8 cellular contexts compared by ENCODE assay signal in genomic region chr1:41362357-41362721, GRCh38. TPM values are rescaled to one million over a fixed set of nuclear protein-coding genes. Genes with fewer than 3 reads are reported as not detected.
A peak's percentile ranks its signal among the peaks of the same experiment; 100 is the strongest.
DNase-seq lines count a peak whose midpoint lies in the region; ATAC-seq and TF ChIP-seq lines count a peak whose summit lies in the region.

No MANE protein-coding gene starts in this region.

- no peak for DNase-seq in CD4-positive, alpha-beta memory T cell
- DNase-seq in esophagus muscularis mucosa (ENCODE audit: extremely low spot score) (no peak), posterior vena cava (ENCODE audit: low spot score) (peak; percentile 74), endothelial cell (ENCODE audit: low spot score) (no peak)

- H3K36me3 Mint-ChIP-seq in CD4-positive, alpha-beta memory T cell = no peaks in the 10 kb centered on the region
- H3K36me3 Mint-ChIP-seq in IgD-negative memory B cell (no peaks in the 10 kb centered on the region), endothelial cell (ENCODE audit: low read depth, unreplicated experiment) (no peaks in the 10 kb centered on the region)

- peaks cover 7 to 11% of the 10 kb centered on the region in 2 donors for H3K27me3 Mint-ChIP-seq in CD4-positive, alpha-beta memory T cell
- H3K27me3 Mint-ChIP-seq in IgD-negative memory B cell = peaks cover 37% of the 10 kb centered on the region
- H3K27me3 Mint-ChIP-seq in endothelial cell (ENCODE audit: unreplicated experiment) = peaks cover 29% of the 10 kb centered on the region

- peak overlapping the region in 1 of 2 donors; percentile 29 for H3K4me3 ChIP-seq in CD4-positive, alpha-beta memory T cell (ENCODE audit: low read length in 2 of 2)
- H3K4me3 ChIP-seq in esophagus muscularis mucosa = peak overlapping the region; percentile 65 to 87 (median 74)

- H3K27ac ChIP-seq in CD4-positive, alpha-beta memory T cell (ENCODE audit: low read depth, low read length) = no peak overlapping the region
- H3K27ac ChIP-seq in esophagus muscularis mucosa (replicated peaks in 1 of 4) = peak overlapping the region in 1 of 4 donors; percentile 60

- H3K4me1 Mint-ChIP-seq in CD4-positive, alpha-beta memory T cell = peaks cover 9 to 45% (median 20%) of the 10 kb centered on the region in 4 donors
- H3K4me1 Mint-ChIP-seq in IgD-negative memory B cell = peaks cover 0 to 6% (median 4%) of the 10 kb centered on the region in 3 donors
- H3K4me1 Mint-ChIP-seq in endothelial cell (ENCODE audit: unreplicated experiment) = peaks cover 9% of the 10 kb centered on the region

- no peak for TF ChIP-seq EP300 in esophagus muscularis mucosa (IDR thresholded peaks at IDR 0.05)

- CTCF ChIA-PET in CD4-positive, alpha-beta memory T cell (lab: Charles Lee; ENCODE audit: partially characterized antibody) = interaction anchor here (1.2 kb wide), 1 partner anchor 56 kb away, joined by 3 read pairs; no protein-coding TSS in a partner anchor

- H3K4me1 ChIP-seq in CD4-positive, alpha-beta memory T cell (ENCODE audit: insufficient read depth, low read length) = peaks cover 40% of the 10 kb centered on the region
- H3K4me1 ChIP-seq in esophagus muscularis mucosa = peaks cover 57 to 78% (median 70%) of the 10 kb centered on the region in 4 donors

- no peak for TF ChIP-seq POLR2A in esophagus muscularis mucosa (IDR thresholded peaks at IDR 0.05; ENCODE audit: low read depth)

- no peaks in the 10 kb centered on the region for H3K9me3 ChIP-seq in CD4-positive, alpha-beta memory T cell (ENCODE audit: control insufficient read depth in 1 of 2, low read length in 2 of 2)
- H3K9me3 ChIP-seq in esophagus muscularis mucosa = peaks cover 0 to 3% (median 0%) of the 10 kb centered on the region in 4 donors

- TF ChIP-seq CTCF in esophagus muscularis mucosa (IDR thresholded peaks at IDR 0.05) = no peak
- TF ChIP-seq CTCF in endothelial cell (IDR thresholded peaks at IDR 0.05; ENCODE audit: unreplicated experiment) = no peak

- H3K27me3 ChIP-seq in CD4-positive, alpha-beta memory T cell (ENCODE audit: insufficient read depth, low read length) = peaks cover 10% of the 10 kb centered on the region
- H3K27me3 ChIP-seq in esophagus muscularis mucosa = peaks cover 0 to 21% (median 2%) of the 10 kb centered on the region in 4 donors

- POLR2A ChIA-PET in CD4-positive, alpha-beta memory T cell (lab: Charles Lee; ENCODE audit: partially characterized antibody) = interaction anchor here (1.2 to 2.6 kb wide), 2 partner anchors 20 to 1404 kb away, joined by 3 to 11 read pairs; partner anchors contain the start of genes C1orf50 and P3H1

- no peaks in the 10 kb centered on the region for H3K36me3 ChIP-seq in CD4-positive, alpha-beta memory T cell (ENCODE audit: insufficient read depth, low read length)
- no peaks in the 10 kb centered on the region for H3K36me3 ChIP-seq in esophagus muscularis mucosa

- intact Hi-C loops in CD4-positive, alpha-beta memory T cell (cut with micrococcal nuclease) = loop anchor here (5.0 kb wide), 2 partner anchors 120 to 1485 kb away; partner anchors contain the start of genes SCMH1 and ZNF691
- intact Hi-C loops in esophagus muscularis mucosa (cut with DNase I) (no loop called here), posterior vena cava (cut with DNase I) (loop anchor here in 1 of 2 donors (5.0 kb wide), 1 partner anchor 565 kb away; no protein-coding TSS in a partner anchor)

- peak overlapping the region in 4 of 7 donors; percentile 36 to 64 (median 54) for H3K27ac Mint-ChIP-seq in CD4-positive, alpha-beta memory T cell
- peak overlapping the region in 1 of 3 donors; percentile 11 for H3K27ac Mint-ChIP-seq in IgD-negative memory B cell
- H3K27ac Mint-ChIP-seq in endothelial cell (ENCODE audit: unreplicated experiment) = no peak overlapping the region

- no peaks in the 10 kb centered on the region for H3K9me3 Mint-ChIP-seq in CD4-positive, alpha-beta memory T cell
- H3K9me3 Mint-ChIP-seq in IgD-negative memory B cell (no peaks in the 10 kb centered on the region), endothelial cell (ENCODE audit: unreplicated experiment) (no peaks in the 10 kb centered on the region)

- peak overlapping the region; percentile 46 to 76 (median 64) for H3K4me3 Mint-ChIP-seq in CD4-positive, alpha-beta memory T cell
- H3K4me3 Mint-ChIP-seq in IgD-negative memory B cell (peak overlapping the region; percentile 58 to 89 (median 78)), endothelial cell (ENCODE audit: unreplicated experiment) (no peak overlapping the region)

- ATAC-seq in GM19397 (IDR thresholded peaks at IDR 0.05; ENCODE audit: unreplicated experiment) = no peak
- no peak for ATAC-seq in HG02970 (IDR thresholded peaks at IDR 0.05; ENCODE audit: low FRiP score, unreplicated experiment)
- ATAC-seq in GM19452 (IDR thresholded peaks at IDR 0.05; ENCODE audit: unreplicated experiment) = no peak

- 14% methylated on average over 17 of the region's 20 CpGs for WGBS in esophagus muscularis mucosa

RNA-seq across cellular contexts. Expression of gene FOXO6, which starts 1.1 kb away (rescaled TPM):
- total RNA-seq in CD4-positive, alpha-beta memory T cell = not detected
- not detected for polyA plus RNA-seq in CD4-positive, alpha-beta memory T cell
- not detected for polyA plus RNA-seq in IgD-negative memory B cell
- total RNA-seq in esophagus muscularis mucosa (1 to 10 TPM in 1 of 4 donors, under 1 TPM in 3; 0.33 to 1.3 (median 0.53) TPM), posterior vena cava (under 1 TPM; 0.62 to 0.83 TPM), endothelial cell (ENCODE audit: unreplicated experiment) (0.23 TPM)
